ENCODE assay signal across 11 cellular contexts in genomic region chr4:68297137-68297536, GRCh38. TPM values are rescaled to one million over a fixed set of nuclear protein-coding genes. Genes with fewer than 3 reads are reported as not detected.
"Had no signal": no experiment of that assay in that cellular context is flagged by ENCODE, and none has a peak within 500 bp of the region (broad histone marks: within the 10 kb centered on the region; RNA-seq: fewer than 3 reads in every experiment).

No MANE protein-coding gene starts in this region.

- FAIRE-seq: H1, H54 had no signal

- H3K36me3 ChIP-seq: HAP-1 had no signal

- H3K27ac ChIP-seq: GM23248 had no signal

- H2AFZ ChIP-seq: GM23248, GM23338 had no signal

- H3K4me2 ChIP-seq: GM23338 had no signal

- ATAC-seq: GM23338, HCT116 had no signal

- H3K4me3 ChIP-seq: GM23248, GM23338, HAP-1 had no signal

- DNase-seq: GM23248, GOT3, H7, H9, HCEC 1CT, HFFc6 had no signal

- H3K9me3 ChIP-seq: HAP-1 had no signal

- H3K4me1 ChIP-seq: HAP-1 had no signal

- H3K9ac ChIP-seq: GM23248 had no signal

RNA-seq across cellular contexts. Expression of gene TMPRSS11B, which starts 51.6 kb away (rescaled TPM):
- total RNA-seq: GM23248, GM23338, H1, H7, H9, HFFc6 had no signal
- polyA plus RNA-seq: GM23248, GM23338, H1 had no signal
